Comparison of ENCODE assay signal across 11 cellular contexts in genomic region chr4:184860018-184860530, GRCh38. TPM values are rescaled to one million over a fixed set of nuclear protein-coding genes. Genes with fewer than 3 reads are reported as not detected.
A peak's percentile ranks its signal among the peaks of the same experiment; 100 is the strongest.
DNase-seq lines count a peak whose midpoint lies in the region; ATAC-seq and TF ChIP-seq lines count a peak whose summit lies in the region.
"Had no signal": no experiment of that assay in that cellular context is flagged by ENCODE, and none has a peak within 500 bp of the region (broad histone marks: within the 10 kb centered on the region; RNA-seq: fewer than 3 reads in every experiment).

No MANE protein-coding gene starts in this region.

- intact Hi-C loops in esophagus squamous epithelium (cut with DNase I), result no loop called here

- TF ChIP-seq CTCF in GM10266 (IDR thresholded peaks at IDR 0.05; ENCODE audit: control insufficient read depth, insufficient read depth, low read depth, missing control alignments) (no peak), Peyer's patch (IDR thresholded peaks at IDR 0.05) (no peak), esophagus squamous epithelium (IDR thresholded peaks at IDR 0.05) (no peak)

- 39 to 70% methylated on average over 3 to 7 of the region's 7 CpGs for WGBS in esophagus squamous epithelium, 2 donors

- TF ChIP-seq POLR2A in Peyer's patch (IDR thresholded peaks at IDR 0.05) (no peak), erythroblast (IDR thresholded peaks at IDR 0.05; ENCODE audit: low read length) (no peak), esophagus squamous epithelium (IDR thresholded peaks at IDR 0.05) (no peak)

- H3K4me3 ChIP-seq in Peyer's patch (no peak overlapping the region), esophagus squamous epithelium (no peak overlapping the region)

- H3K4me1 ChIP-seq in Peyer's patch, result no peaks in the 10 kb centered on the region
- H3K4me1 ChIP-seq in esophagus squamous epithelium, result no peaks in the 10 kb centered on the region

- H3K9me3 ChIP-seq in Peyer's patch (no peaks in the 10 kb centered on the region), esophagus squamous epithelium (no peaks in the 10 kb centered on the region)

- H3K27me3 ChIP-seq in Peyer's patch (no peaks in the 10 kb centered on the region), esophagus squamous epithelium (peaks cover 0 to 3% (median 0%) of the 10 kb centered on the region in 4 donors)

- DNase-seq in GM10266 (ENCODE audit: extremely low spot score) (peak; percentile 41), SKM-1 treated with dmso at 0.1 percent for 144 hours (lab: John Stamatoyannopoulos, UW; ENCODE audit: unreplicated experiment) (peak; percentile 76), Peyer's patch (no peak), erythroblast (lab: John Stamatoyannopoulos, UW) (no peak), esophagus squamous epithelium (lab: John Stamatoyannopoulos, UW) (no peak), SK-N-DZ (ENCODE audit: low spot score) (no peak)
- DNase-seq: activated CD4-positive, alpha-beta T cell treated with anti-CD3 and anti-CD28 coated beads, Interleukin-2, amount 50 U/mL, for 4 hours; GOT3; OCI-M1 had no signal

- H3K36me3 ChIP-seq in Peyer's patch, result no peaks in the 10 kb centered on the region
- H3K36me3 ChIP-seq in esophagus squamous epithelium, result no peaks in the 10 kb centered on the region

- ATAC-seq in GM19452 (IDR thresholded peaks at IDR 0.05; ENCODE audit: unreplicated experiment), result peak; percentile 60
- ATAC-seq in HG03025 (IDR thresholded peaks at IDR 0.05; ENCODE audit: low FRiP score, unreplicated experiment), result peak; percentile 48

- H3K27ac ChIP-seq in Peyer's patch, result no peak overlapping the region
- H3K27ac ChIP-seq in esophagus squamous epithelium, result no peak overlapping the region

RNA-seq across cellular contexts. Expression of gene ACSL1, which starts 34.3 kb away (rescaled TPM):
- 10 to 100 TPM; 14.9 to 23.1 (median 18.1) TPM for total RNA-seq in Peyer's patch
- 100 to 1,000 TPM in 1 of 4 donors, 10 to 100 TPM in 3; 59.7 to 101 (median 73.8) TPM for total RNA-seq in esophagus squamous epithelium
- 20.3 and 47.6 TPM in 2 replicates for polyA plus RNA-seq in SK-N-DZ (2014; cell fraction: cytosol; rRNA removed)
- 14.4 and 17.7 TPM in 2 replicates for polyA plus RNA-seq in SK-N-DZ (2014; cell fraction: nucleus; rRNA removed)

Comparison
In these comparisons a context has a peak if more than half of its experiments do, and no peak if none do; other contexts are left out.
1. DNase-seq: peak in GM10266 (single experiment) and SKM-1 treated with dmso at 0.1 percent for 144 hours (single experiment); none in Peyer's patch (0 of 3), erythroblast (0 of 2), esophagus squamous epithelium (single experiment) and SK-N-DZ (single experiment).